ENCODE assay signal across 17 cellular contexts in the genomic region with DNA sequence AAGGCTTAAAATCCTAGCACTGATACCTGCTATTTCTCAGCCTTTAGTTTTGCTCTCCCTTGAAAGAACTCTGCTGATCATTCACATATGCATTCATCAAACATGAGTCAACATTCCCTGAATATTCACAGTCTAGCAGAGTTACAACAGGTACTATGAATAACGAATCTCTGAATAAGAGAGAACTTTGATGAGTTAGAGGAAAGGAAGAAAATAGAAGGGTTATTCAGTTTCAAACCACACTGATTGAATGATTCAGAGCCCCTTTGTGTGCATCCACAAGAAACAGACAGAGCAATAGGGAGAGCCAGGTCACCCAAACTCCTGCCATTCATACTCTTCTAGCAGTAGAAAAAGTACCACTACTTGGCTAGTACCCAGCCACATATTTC. TPM values are rescaled to one million over a fixed set of nuclear protein-coding genes. Genes with fewer than 3 reads are reported as not detected.
A peak's percentile ranks its signal among the peaks of the same experiment; 100 is the strongest.
DNase-seq lines count a peak whose midpoint lies in the region; ATAC-seq and TF ChIP-seq lines count a peak whose summit lies in the region.
"Had no signal": no experiment of that assay in that cellular context is flagged by ENCODE, and none has a peak within 500 bp of the region (broad histone marks: within the 10 kb centered on the region; RNA-seq: fewer than 3 reads in every experiment).

No MANE protein-coding gene starts in this region.

- peaks cover 9% of the 10 kb centered on the region for H3K36me3 Mint-ChIP-seq in WTC11
- H3K36me3 Mint-ChIP-seq: brain had no signal

- H3K4me3 Mint-ChIP-seq in WTC11: no peak overlapping the region
- H3K4me3 Mint-ChIP-seq: brain had no signal

- ATAC-seq in WTC11 (peak; percentile 44), omental fat pad (ENCODE audit: low FRiP score) (no peak), GM21367 (IDR thresholded peaks at IDR 0.05; ENCODE audit: unreplicated experiment) (no peak)
- ATAC-seq: left colon had no signal

- H3K27me3 ChIP-seq in kidney epithelial cell (ENCODE audit: control insufficient read depth, insufficient read depth, low read length): no peaks in the 10 kb centered on the region

- peaks cover 15% of the 10 kb centered on the region for H3K9me3 Mint-ChIP-seq in WTC11

- no peaks in the 10 kb centered on the region for H3K36me3 ChIP-seq in kidney epithelial cell (ENCODE audit: control insufficient read depth, insufficient read depth, low read length)
- H3K36me3 ChIP-seq: tibial artery had no signal

- peaks cover 30% of the 10 kb centered on the region for H3K4me1 Mint-ChIP-seq in WTC11

- TF ChIP-seq CTCF in WTC11 (IDR thresholded peaks at IDR 0.05): no peak
- no peak for TF ChIP-seq CTCF in kidney epithelial cell (IDR thresholded peaks at IDR 0.05; ENCODE audit: insufficient read depth, low read length, poor library complexity, severe bottlenecking)
- no peak for TF ChIP-seq CTCF in omental fat pad (IDR thresholded peaks at IDR 0.05)

- CTCF ChIA-PET in WTC11 (lab: Charles Lee): no interaction called here

- DNase-seq in COLO829 (ENCODE audit: low spot score): peak; percentile 15
- peak; percentile 97 for DNase-seq in HT1080 (ENCODE audit: low read depth)
- no peak for DNase-seq in WTC11 (ENCODE audit: low spot score)
- DNase-seq in kidney epithelial cell (ENCODE audit: low read depth): peak; percentile 89
- no peak for DNase-seq in NCI-H446 treated with DMSO at 0.1 percent for 48 hours (lab: John Stamatoyannopoulos, UW)
- no peak for DNase-seq in omental fat pad (ENCODE audit: low spot score)
- no peak for DNase-seq in stimulated activated naive CD4-positive, alpha-beta T cell (lab: John Stamatoyannopoulos, UW)
- DNase-seq: activated CD4-positive, alpha-beta T cell treated with anti-CD3 and anti-CD28 coated beads, Interleukin-2, amount 50 U/mL, for 48 hours; activated effector memory CD4-positive, alpha-beta T cell treated with Interleukin-2 at 50 U/mL for 16 hours; DMS79; effector CD4-positive, alpha-beta T cell; left colon; NCI-H526; T1000; tibial artery had no signal

- POLR2A ChIA-PET in WTC11 (lab: Charles Lee): no interaction called here

- peaks cover 28% of the 10 kb centered on the region for H3K27me3 Mint-ChIP-seq in WTC11 (ENCODE audit: low read depth)

- no peak overlapping the region for H3K4me3 ChIP-seq in kidney epithelial cell (ENCODE audit: low read depth, low read length)
- H3K4me3 ChIP-seq: tibial artery had no signal

- H3K27ac Mint-ChIP-seq in WTC11: peak overlapping the region; percentile 46
- H3K27ac Mint-ChIP-seq: brain had no signal

TF ChIP-seq in WTC11, 78 proteins besides CTCF, POLR2A, EP300 and RAD21:
- TF ChIP-seq CREM (CRISPR knock-in tag; IDR thresholded peaks at IDR 0.05): no peak
- TF ChIP-seq JUN (CRISPR knock-in tag; IDR thresholded peaks at IDR 0.05): no peak
- TF ChIP-seq, protein P1, sequence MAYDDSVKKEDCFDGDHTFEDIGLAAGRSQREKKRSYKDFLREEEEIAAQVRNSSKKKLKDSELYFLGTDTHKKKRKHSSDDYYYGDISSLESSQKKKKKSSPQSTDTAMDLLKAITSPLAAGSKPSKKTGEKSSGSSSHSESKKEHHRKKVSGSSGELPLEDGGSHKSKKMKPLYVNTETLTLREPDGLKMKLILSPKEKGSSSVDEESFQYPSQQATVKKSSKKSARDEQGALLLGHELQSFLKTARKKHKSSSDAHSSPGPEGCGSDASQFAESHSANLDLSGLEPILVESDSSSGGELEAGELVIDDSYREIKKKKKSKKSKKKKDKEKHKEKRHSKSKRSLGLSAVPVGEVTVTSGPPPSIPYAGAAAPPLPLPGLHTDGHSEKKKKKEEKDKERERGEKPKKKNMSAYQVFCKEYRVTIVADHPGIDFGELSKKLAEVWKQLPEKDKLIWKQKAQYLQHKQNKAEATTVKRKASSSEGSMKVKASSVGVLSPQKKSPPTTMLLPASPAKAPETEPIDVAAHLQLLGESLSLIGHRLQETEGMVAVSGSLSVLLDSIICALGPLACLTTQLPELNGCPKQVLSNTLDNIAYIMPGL (CRISPR knock-in tag; IDR thresholded peaks at IDR 0.05): no peak
- TF ChIP-seq ZNF263 (CRISPR knock-in tag; IDR thresholded peaks at IDR 0.05; ENCODE audit: low read depth): no peak
- TF ChIP-seq, protein P2, sequence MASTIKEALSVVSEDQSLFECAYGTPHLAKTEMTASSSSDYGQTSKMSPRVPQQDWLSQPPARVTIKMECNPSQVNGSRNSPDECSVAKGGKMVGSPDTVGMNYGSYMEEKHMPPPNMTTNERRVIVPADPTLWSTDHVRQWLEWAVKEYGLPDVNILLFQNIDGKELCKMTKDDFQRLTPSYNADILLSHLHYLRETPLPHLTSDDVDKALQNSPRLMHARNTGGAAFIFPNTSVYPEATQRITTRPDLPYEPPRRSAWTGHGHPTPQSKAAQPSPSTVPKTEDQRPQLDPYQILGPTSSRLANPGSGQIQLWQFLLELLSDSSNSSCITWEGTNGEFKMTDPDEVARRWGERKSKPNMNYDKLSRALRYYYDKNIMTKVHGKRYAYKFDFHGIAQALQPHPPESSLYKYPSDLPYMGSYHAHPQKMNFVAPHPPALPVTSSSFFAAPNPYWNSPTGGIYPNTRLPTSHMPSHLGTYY (CRISPR knock-in tag; IDR thresholded peaks at IDR 0.05): no peak
- no peak for TF ChIP-seq CREB1 (CRISPR knock-in tag; IDR thresholded peaks at IDR 0.05)
- TF ChIP-seq, protein P3, sequence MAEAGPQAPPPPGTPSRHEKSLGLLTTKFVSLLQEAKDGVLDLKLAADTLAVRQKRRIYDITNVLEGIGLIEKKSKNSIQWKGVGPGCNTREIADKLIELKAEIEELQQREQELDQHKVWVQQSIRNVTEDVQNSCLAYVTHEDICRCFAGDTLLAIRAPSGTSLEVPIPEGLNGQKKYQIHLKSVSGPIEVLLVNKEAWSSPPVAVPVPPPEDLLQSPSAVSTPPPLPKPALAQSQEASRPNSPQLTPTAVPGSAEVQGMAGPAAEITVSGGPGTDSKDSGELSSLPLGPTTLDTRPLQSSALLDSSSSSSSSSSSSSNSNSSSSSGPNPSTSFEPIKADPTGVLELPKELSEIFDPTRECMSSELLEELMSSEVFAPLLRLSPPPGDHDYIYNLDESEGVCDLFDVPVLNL (CRISPR knock-in tag; IDR thresholded peaks at IDR 0.05; ENCODE audit: borderline replicate concordance, low read depth): no peak

RNA-seq across cellular contexts. Expression of a gene that starts 36.0 kb away (rescaled TPM):
- 146 and 192 TPM in 2 replicates for total RNA-seq in HT1080 (2014; rRNA removed; shearing (Covaris generic))
- polyA plus RNA-seq in HT1080 (2015; cell fraction: cytosol; rRNA removed): 186 and 193 TPM in 2 replicates
- polyA plus RNA-seq in HT1080 (2015; cell fraction: nucleus; rRNA removed): 117 and 132 TPM in 2 replicates
- total RNA-seq in WTC11 (2021): 7.0 to 10.3 TPM (median 7.9 TPM) in 3 replicates
- 14.7 and 22.0 TPM in 2 replicates for total RNA-seq in kidney epithelial cell
- under 1 TPM in 1 of 4 donors, not detected in 3; 0.63 TPM for total RNA-seq in omental fat pad

Comparison
In these comparisons a context has a peak if more than half of its experiments do, and no peak if none do; other contexts are left out.
1. DNase-seq: peak in COLO829 (single experiment), HT1080 (single experiment) and kidney epithelial cell (single experiment); none in WTC11 (single experiment), NCI-H446 treated with DMSO at 0.1 percent for 48 hours (single experiment), omental fat pad (single experiment) and stimulated activated naive CD4-positive, alpha-beta T cell (0 of 6).